Comparison of ENCODE assay signal across 11 cellular contexts in the genomic region with DNA sequence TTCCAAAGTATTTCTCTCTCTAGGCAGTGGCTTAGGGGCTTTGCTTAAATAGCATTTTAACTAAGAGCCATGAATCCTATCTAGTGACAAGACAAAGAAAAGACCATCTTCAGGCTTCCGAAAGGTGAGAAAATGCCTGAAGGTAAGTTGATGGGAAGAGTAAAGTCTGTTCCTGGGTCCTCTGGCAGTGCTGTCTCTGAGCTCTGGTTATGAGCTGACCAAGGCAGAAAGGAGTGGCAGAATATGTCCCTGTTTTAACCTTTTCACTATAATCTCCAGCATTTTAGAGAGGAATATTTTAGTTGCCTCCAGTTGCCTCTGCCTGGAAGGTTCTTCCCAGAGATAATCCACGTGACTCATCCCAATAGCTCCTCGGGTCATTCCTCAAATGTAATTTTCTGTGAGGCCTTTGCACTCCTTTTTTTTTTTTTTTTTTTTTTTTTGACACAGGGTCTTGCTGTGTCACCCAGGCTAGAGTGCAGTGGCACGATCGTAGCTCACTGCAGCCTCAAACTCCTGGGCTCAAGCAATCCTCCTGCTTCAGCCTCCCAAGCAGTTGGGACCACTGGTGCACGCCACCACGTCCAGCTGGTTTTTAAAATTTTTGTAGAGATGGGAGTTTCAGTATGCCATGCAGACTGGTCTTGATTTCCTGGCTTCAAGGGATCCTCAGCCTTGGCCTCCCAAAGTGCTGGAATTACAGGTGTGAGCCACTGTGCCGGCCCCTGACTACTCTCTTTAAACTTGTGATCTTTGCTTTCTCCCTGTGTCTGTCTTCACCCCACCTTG. TPM values are rescaled to one million over a fixed set of nuclear protein-coding genes. Genes with fewer than 3 reads are reported as not detected.
DNase-seq lines count a peak whose midpoint lies in the region; ATAC-seq and TF ChIP-seq lines count a peak whose summit lies in the region.
"Had no signal": no experiment of that assay in that cellular context is flagged by ENCODE, and none has a peak within 500 bp of the region (broad histone marks: within the 10 kb centered on the region; RNA-seq: fewer than 3 reads in every experiment).

No MANE protein-coding gene starts in this region.

- H3K4me1 Mint-ChIP-seq in T-helper 2 cell treated with Interferon-gamma antibody and Interleukin-4, amounts not matched to agents 5 μg/mL and 100 μg/mL, for 36 hours (ENCODE audit: low read depth): peaks cover 6% of the 10 kb centered on the region
- peaks cover 44% of the 10 kb centered on the region for H3K4me1 Mint-ChIP-seq in osteocyte (ENCODE audit: unreplicated experiment)

- no peak overlapping the region for H3K4me3 ChIP-seq in MG63
- H3K4me3 ChIP-seq: esophagus squamous epithelium, upper lobe of left lung had no signal

- H3K27ac Mint-ChIP-seq in T-helper 2 cell treated with Interferon-gamma antibody and Interleukin-4, amounts not matched to agents 5 μg/mL and 100 μg/mL, for 36 hours: peak overlapping the region; percentile 21
- peak overlapping the region; percentile 23 for H3K27ac Mint-ChIP-seq in osteocyte (ENCODE audit: unreplicated experiment)

- no peak overlapping the region for H3K4me3 Mint-ChIP-seq in T-helper 2 cell treated with Interferon-gamma antibody and Interleukin-4, amounts not matched to agents 5 μg/mL and 100 μg/mL, for 36 hours
- H3K4me3 Mint-ChIP-seq in osteocyte (ENCODE audit: unreplicated experiment): no peak overlapping the region

- no peaks in the 10 kb centered on the region for H3K27me3 ChIP-seq in MG63
- H3K27me3 ChIP-seq: esophagus squamous epithelium, upper lobe of left lung had no signal

- no peak for ATAC-seq in HG03139 (IDR thresholded peaks at IDR 0.05; ENCODE audit: unreplicated experiment)
- ATAC-seq in HG03565 (IDR thresholded peaks at IDR 0.05; ENCODE audit: unreplicated experiment): no peak

- DNase-seq in T-helper 2 cell treated with Interferon-gamma antibody and Interleukin-4, amounts not matched to agents 5 μg/mL and 100 μg/mL, for 36 hours (ENCODE audit: low spot score): no peak
- no peak for DNase-seq in T-helper 2 cell
- DNase-seq in MG63: peak; percentile 20
- no peak for DNase-seq in caudate nucleus (lab: John Stamatoyannopoulos, UW)
- DNase-seq in osteocyte (ENCODE audit: extremely low spot score, unreplicated experiment): no peak
- DNase-seq in stimulated activated CD8-positive, alpha-beta memory T cell treated with anti-CD3 and anti-CD28 coated beads, Interleukin-4, amount 100 ng/mL, for 48 hours: no peak
- DNase-seq: activated CD4-positive, alpha-beta T cell treated with anti-CD3 and anti-CD28 coated beads, Interleukin-2, amount 50 U/mL, for 4 hours; esophagus squamous epithelium; upper lobe of left lung had no signal

- H3K27ac ChIP-seq in caudate nucleus (ENCODE audit: low read depth, low read length): peak overlapping the region; percentile 70
- H3K27ac ChIP-seq: esophagus squamous epithelium, upper lobe of left lung had no signal

- no peaks in the 10 kb centered on the region for H3K9me3 Mint-ChIP-seq in T-helper 2 cell treated with Interferon-gamma antibody and Interleukin-4, amounts not matched to agents 5 μg/mL and 100 μg/mL, for 36 hours
- H3K9me3 Mint-ChIP-seq in osteocyte (ENCODE audit: unreplicated experiment): no peaks in the 10 kb centered on the region

- no peaks in the 10 kb centered on the region for H3K9me3 ChIP-seq in MG63
- H3K9me3 ChIP-seq: esophagus squamous epithelium, upper lobe of left lung had no signal

- no peak for TF ChIP-seq CTCF in osteocyte (IDR thresholded peaks at IDR 0.05)

- H3K36me3 Mint-ChIP-seq in T-helper 2 cell treated with Interferon-gamma antibody and Interleukin-4, amounts not matched to agents 5 μg/mL and 100 μg/mL, for 36 hours (ENCODE audit: low read depth): peaks cover 43% of the 10 kb centered on the region
- H3K36me3 Mint-ChIP-seq in osteocyte (ENCODE audit: unreplicated experiment): no peaks in the 10 kb centered on the region

- no peaks in the 10 kb centered on the region for H3K27me3 Mint-ChIP-seq in T-helper 2 cell treated with Interferon-gamma antibody and Interleukin-4, amounts not matched to agents 5 μg/mL and 100 μg/mL, for 36 hours (ENCODE audit: low read depth)
- no peaks in the 10 kb centered on the region for H3K27me3 Mint-ChIP-seq in osteocyte (ENCODE audit: unreplicated experiment)

- H3K36me3 ChIP-seq in MG63: no peaks in the 10 kb centered on the region
- H3K36me3 ChIP-seq: esophagus squamous epithelium had no signal

RNA-seq across cellular contexts. Expression of gene ARMH2, which starts 3.7 kb away (rescaled TPM):
- total RNA-seq in MG63 (2014; rRNA removed; shearing (Covaris generic); ENCODE audit: low replicate concordance): not detected in 2 replicates
- total RNA-seq in osteocyte: not detected in 2 replicates
- total RNA-seq: esophagus squamous epithelium had no signal

RNA-seq across cellular contexts. Expression of gene GMNN, which starts 27.7 kb away (rescaled TPM):
- 35.5 and 42.3 TPM in 2 replicates for total RNA-seq in MG63 (2014; rRNA removed; shearing (Covaris generic); ENCODE audit: low replicate concordance)
- total RNA-seq in osteocyte: 25.3 and 26.4 TPM in 2 replicates
